In the genomic region with DNA sequence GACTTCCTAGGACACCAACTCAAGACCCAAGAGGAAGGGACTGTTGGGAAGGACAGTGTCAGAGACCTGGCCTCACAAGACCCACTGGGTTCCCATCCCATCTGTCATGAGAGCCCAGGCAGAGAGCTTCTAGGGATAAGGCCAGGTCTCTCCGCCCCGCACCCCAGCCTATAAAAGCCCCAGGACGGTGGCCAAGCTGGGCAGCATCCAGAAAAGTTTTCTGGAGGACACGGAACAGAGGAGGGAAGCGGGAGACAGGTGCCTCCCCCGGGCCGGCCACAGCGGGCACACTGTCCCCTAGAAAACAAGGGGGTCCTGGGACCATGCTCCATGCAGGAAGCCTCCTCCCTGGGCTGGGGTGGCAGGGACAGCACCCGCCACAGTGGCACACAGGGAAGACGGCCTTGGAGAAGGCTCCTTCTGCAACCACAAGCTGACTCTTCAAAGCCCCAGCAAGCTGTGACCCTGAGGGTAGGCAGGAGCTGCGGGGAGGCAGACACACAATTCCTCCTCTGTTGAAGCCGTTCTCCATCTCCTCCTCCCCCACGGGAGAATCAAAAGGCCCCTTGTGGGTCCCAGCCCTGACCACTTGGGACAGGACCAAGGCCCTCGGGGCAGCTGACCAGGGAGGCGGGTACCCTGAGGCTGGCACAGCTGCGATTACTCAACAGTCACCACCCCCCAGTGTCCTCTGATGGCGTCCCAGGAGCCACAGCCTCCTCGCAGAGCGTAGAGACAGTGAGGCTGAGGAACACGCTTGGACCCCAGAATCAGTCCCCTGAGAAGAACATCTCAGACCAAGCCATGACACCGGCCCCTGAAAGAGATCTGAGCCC, we compare ENCODE assay signal across 1 cellular context.
TF ChIP-seq lines count a peak whose summit lies in the region.

No MANE protein-coding gene starts in this region.

TF ChIP-seq in H1, 55 proteins besides CTCF, POLR2A, EP300 and RAD21:
- TF ChIP-seq EZH2 (IDR thresholded peaks at IDR 0.05; ENCODE audit: low read depth, low read length, severe bottlenecking): no peak
TF ChIP-seq in H1: peak in this region for 0.
